In the genomic region with DNA sequence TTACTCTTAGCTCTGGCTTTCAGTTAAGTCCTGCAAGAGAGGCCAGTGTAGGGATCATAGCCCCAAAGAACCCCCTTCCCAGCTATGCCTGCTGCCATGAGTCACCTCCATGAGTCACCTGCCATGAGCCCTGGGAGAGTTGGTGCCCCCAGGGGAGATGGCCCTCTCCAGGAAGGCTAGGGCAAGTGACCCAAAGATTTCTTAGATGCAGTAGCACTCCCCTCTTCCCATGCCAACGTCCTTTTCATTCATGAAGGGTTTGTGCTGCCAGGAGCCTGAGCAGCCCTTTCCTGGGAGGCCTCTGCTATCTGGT, we compare ENCODE assay signal across 11 cellular contexts.
A peak's percentile ranks its signal among the peaks of the same experiment; 100 is the strongest.
DNase-seq lines count a peak whose midpoint lies in the region; TF ChIP-seq lines count a peak whose summit lies in the region.
"Had no signal": no experiment of that assay in that cellular context is flagged by ENCODE, and none has a peak within 500 bp of the region (broad histone marks: within the 10 kb centered on the region; RNA-seq: fewer than 3 reads in every experiment).

No MANE protein-coding gene starts in this region.

- TF ChIP-seq CTCF in cardiac fibroblast (IDR thresholded peaks at IDR 0.05; ENCODE audit: low read depth, low read length), result peak; percentile 11
- no peak for TF ChIP-seq CTCF in nephron (IDR thresholded peaks at IDR 0.05; ENCODE audit: unreplicated experiment in 3 of 3)
- no peak for TF ChIP-seq CTCF in MM.1S (IDR thresholded peaks at IDR 0.05; ENCODE audit: low read length)

- no peaks in the 10 kb centered on the region for H3K9me2 ChIP-seq in MM.1S (replicated peaks; ENCODE audit: insufficient read depth, low read length)

- H3K4me1 ChIP-seq in MM.1S (ENCODE audit: low read length), result no peaks in the 10 kb centered on the region

- peaks cover 21% of the 10 kb centered on the region for H3K36me3 Mint-ChIP-seq in nephron (ENCODE audit: low read depth)

- no peak overlapping the region for H3K9ac ChIP-seq in MM.1S (ENCODE audit: low read length)

- no peaks in the 10 kb centered on the region for H3K9me3 Mint-ChIP-seq in nephron
- H3K9me3 Mint-ChIP-seq: T-helper 2 cell treated with Interferon-gamma antibody and Interleukin-4, amounts not matched to agents 5 μg/mL and 100 μg/mL, for 36 hours had no signal

- H4K20me1 ChIP-seq in MM.1S (ENCODE audit: insufficient read depth, low read length), result no peaks in the 10 kb centered on the region

- peak overlapping the region in 2 of 3 experiments; percentile 45 to 66 for H3K27ac Mint-ChIP-seq in nephron
- H3K27ac Mint-ChIP-seq: T-helper 2 cell treated with Interferon-gamma antibody and Interleukin-4, amounts not matched to agents 5 μg/mL and 100 μg/mL, for 36 hours had no signal

- no peaks in the 10 kb centered on the region for H3K79me2 ChIP-seq in MM.1S (ENCODE audit: low read length)

- peaks cover 10% of the 10 kb centered on the region; the same call in 1 of the 2 replicates for H3K27me3 ChIP-seq in MM.1S (replicated peaks; ENCODE audit: insufficient read depth, low read length)

- H3K9me3 ChIP-seq in MM.1S (replicated peaks; ENCODE audit: insufficient read depth, low read length), result no peaks in the 10 kb centered on the region

- no peak overlapping the region for H3K4me3 ChIP-seq in cardiac fibroblast (replicated peaks in 1 of 2; ENCODE audit: low read depth in 2 of 2, low read length in 2 of 2)
- no peak overlapping the region for H3K4me3 ChIP-seq in MM.1S (ENCODE audit: low read length)

- peaks cover 33% of the 10 kb centered on the region for H3K4me1 Mint-ChIP-seq in nephron

- H3K4me3 Mint-ChIP-seq in nephron, result no peak overlapping the region
- H3K4me3 Mint-ChIP-seq: T-helper 2 cell treated with Interferon-gamma antibody and Interleukin-4, amounts not matched to agents 5 μg/mL and 100 μg/mL, for 36 hours had no signal

- DNase-seq in DMS53 treated with DMSO at 0.1 percent for 48 hours (lab: John Stamatoyannopoulos, UW; ENCODE audit: unreplicated experiment) (peak; percentile 77), LoVo (ENCODE audit: low spot score) (peak; percentile 67), cardiac fibroblast (ENCODE audit: low read depth in 2 of 2) (peak; percentile 37 to 77), MM.1S (no peak), Ammon's horn (ENCODE audit: low spot score) (no peak), putamen (ENCODE audit: low spot score) (no peak), NOMO-1 treated with DMSO at 0.1 percent for 48 hours (lab: John Stamatoyannopoulos, UW; ENCODE audit: unreplicated experiment) (no peak)
- DNase-seq: activated effector memory CD4-positive, alpha-beta T cell treated with Interleukin-2 at 50 U/mL for 16 hours; NCI-H510A had no signal

- no peak overlapping the region for H2AFZ ChIP-seq in MM.1S (ENCODE audit: low read length)

- no peaks in the 10 kb centered on the region for H3K27me3 Mint-ChIP-seq in nephron (ENCODE audit: low read depth)

- H3K36me3 ChIP-seq in MM.1S (replicated peaks; ENCODE audit: insufficient read depth, low read length), result no peaks in the 10 kb centered on the region

- no peaks in the 10 kb centered on the region for H3F3A ChIP-seq in MM.1S (ENCODE audit: insufficient read depth, low read length)

- H3K27ac ChIP-seq in MM.1S (ENCODE audit: low read length), result no peak overlapping the region

- H3K4me2 ChIP-seq in MM.1S (ENCODE audit: low read depth, low read length), result no peak overlapping the region

Comparison
In these comparisons a context has a peak if more than half of its experiments do, and no peak if none do; other contexts are left out.
1. DNase-seq: peak in DMS53 treated with DMSO at 0.1 percent for 48 hours (single experiment), LoVo (single experiment) and cardiac fibroblast (2 of 2); none in MM.1S (single experiment), Ammon's horn (single experiment), putamen (single experiment) and NOMO-1 treated with DMSO at 0.1 percent for 48 hours (single experiment).